In the genomic region with DNA sequence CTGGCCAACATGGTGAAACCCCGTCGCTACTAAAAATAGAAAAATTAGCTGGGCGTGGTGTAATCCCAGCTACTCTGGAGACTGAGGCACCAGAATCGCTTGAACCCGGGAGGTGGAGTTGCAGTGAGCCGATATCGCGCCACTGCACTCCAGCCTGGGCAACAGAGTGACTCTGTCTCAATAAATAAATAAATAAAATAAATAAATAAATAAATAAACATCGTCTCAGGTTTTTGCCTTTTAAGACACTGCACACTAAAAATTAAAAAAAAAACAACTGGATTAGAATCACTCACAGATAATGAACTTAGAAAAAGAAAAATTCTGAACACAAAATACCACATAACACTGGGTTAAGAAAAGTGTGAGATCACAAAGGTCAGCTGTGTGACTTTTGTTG, we compare ENCODE assay signal across 1 cellular context.
TF ChIP-seq lines count a peak whose summit lies in the region.

No MANE protein-coding gene starts in this region.

TF ChIP-seq in neural cell, 6 proteins besides CTCF, POLR2A, EP300 and RAD21:
- no peak for TF ChIP-seq REST (IDR thresholded peaks at IDR 0.05; ENCODE audit: borderline replicate concordance)
- TF ChIP-seq EZH2 (IDR thresholded peaks at IDR 0.05; ENCODE audit: borderline replicate concordance, insufficient read depth, low read length, poor library complexity, severe bottlenecking): no peak
- no peak for TF ChIP-seq MXI1 (conservative IDR thresholded peaks at IDR 0.05; ENCODE audit: poor library complexity, severe bottlenecking)
- no peak for TF ChIP-seq TAF1 (IDR thresholded peaks at IDR 0.05; ENCODE audit: low read depth)
- no peak for TF ChIP-seq SMC3 (conservative IDR thresholded peaks at IDR 0.05; ENCODE audit: poor library complexity)
- TF ChIP-seq POLR2AphosphoS5 (IDR thresholded peaks at IDR 0.05): no peak
